In genomic region chr4:32334759-32335158, GRCh38 we compare ENCODE assay signal across 25 cellular contexts.
A peak's percentile ranks its signal among the peaks of the same experiment; 100 is the strongest.
DNase-seq lines count a peak whose midpoint lies in the region; ATAC-seq, FAIRE-seq and TF ChIP-seq lines count a peak whose summit lies in the region.
"Had no signal": no experiment of that assay in that cellular context is flagged by ENCODE, and none has a peak within 500 bp of the region (broad histone marks: within the 10 kb centered on the region; RNA-seq: fewer than 3 reads in every experiment).

No MANE protein-coding gene starts in this region.

- H3K4me2 ChIP-seq in SU-DHL-6 (ENCODE audit: low read depth, low read length, poor library complexity, severe bottlenecking) = no peak overlapping the region
- H3K4me2 ChIP-seq in Karpas-422 (ENCODE audit: low read depth, low read length, poor library complexity, severe bottlenecking) = no peak overlapping the region
- H3K4me2 ChIP-seq: BLaER1 had no signal

- H3K4me1 ChIP-seq in pancreas (no peaks in the 10 kb centered on the region), Karpas-422 (ENCODE audit: low read length) (no peaks in the 10 kb centered on the region), breast epithelium (no peaks in the 10 kb centered on the region)
- H3K4me1 ChIP-seq: BE2C, BLaER1 had no signal

- 60 to 72% methylated on average over 1 of the region's 1 CpG for WGBS in pancreas, 2 donors

- TF ChIP-seq CTCF in SU-DHL-6 (IDR thresholded peaks at IDR 0.05; ENCODE audit: insufficient read depth, low read length, poor library complexity, severe bottlenecking) = no peak
- no peak for TF ChIP-seq CTCF in pancreas (IDR thresholded peaks at IDR 0.05)
- no peak for TF ChIP-seq CTCF in breast epithelium (IDR thresholded peaks at IDR 0.05)

- H4K20me1 ChIP-seq in SU-DHL-6 (ENCODE audit: low read depth, low read length) (no peaks in the 10 kb centered on the region), Karpas-422 (ENCODE audit: insufficient read depth, low read depth, low read length) (no peaks in the 10 kb centered on the region)
- H4K20me1 ChIP-seq: BLaER1 had no signal

- DNase-seq in left colon (no peak), pancreas (no peak), Karpas-422 (no peak), breast epithelium (ENCODE audit: low spot score in 2 of 2) (no peak)
- DNase-seq: 8988T; ACHN; BE2C; C1 segment of cervical spinal cord; CD4-positive, alpha-beta memory T cell; CD4-positive, CD25-positive, alpha-beta regulatory T cell; CD8-positive, alpha-beta memory T cell; COR-L47; DMS 273 treated with DMSO at 0.1 percent for 48 hours; DMS153; DMS53; DMS79; DND-41; EL; GDM1 had no signal

- no peaks in the 10 kb centered on the region for H3F3A ChIP-seq in SU-DHL-6 (ENCODE audit: insufficient read depth)

- no peaks in the 10 kb centered on the region for H3K9me2 ChIP-seq in SU-DHL-6 (replicated peaks; ENCODE audit: insufficient read depth, low read length)
- H3K9me2 ChIP-seq in Karpas-422 (replicated peaks; ENCODE audit: insufficient read depth, low read length) = no peaks in the 10 kb centered on the region

- intact Hi-C loops in left colon (cut with DNase I, micrococcal nuclease) (no loop called here), pancreas (cut with DNase I) (no loop called here), breast epithelium (cut with DNase I; ENCODE audit: low total_unique reads) (no loop called here)

- H3K27ac ChIP-seq in SU-DHL-6 (ENCODE audit: low read depth, low read length) = no peak overlapping the region
- H3K27ac ChIP-seq in pancreas = no peak overlapping the region
- H3K27ac ChIP-seq in Karpas-422 (ENCODE audit: low read length) = no peak overlapping the region
- no peak overlapping the region for H3K27ac ChIP-seq in breast epithelium
- H3K27ac ChIP-seq: BLaER1 had no signal

- H3K27me3 ChIP-seq in SU-DHL-6 (ENCODE audit: low read length) (no peaks in the 10 kb centered on the region), pancreas (no peaks in the 10 kb centered on the region), Karpas-422 (ENCODE audit: low read length) (no peaks in the 10 kb centered on the region), breast epithelium (no peaks in the 10 kb centered on the region)
- H3K27me3 ChIP-seq: BE2C, BLaER1 had no signal

- peak; percentile 75 for ATAC-seq in left colon
- no peak for ATAC-seq in pancreas
- no peak for ATAC-seq in HG03159 (IDR thresholded peaks at IDR 0.05; ENCODE audit: unreplicated experiment)
- ATAC-seq: GM12878 had no signal

- H2AFZ ChIP-seq in SU-DHL-6 (ENCODE audit: low read depth, low read length, severe bottlenecking) (peak overlapping the region; percentile 16), Karpas-422 (ENCODE audit: low read length) (no peak overlapping the region)

- H3K9ac ChIP-seq in SU-DHL-6 (ENCODE audit: low read length) (no peak overlapping the region), Karpas-422 (ENCODE audit: low read length) (no peak overlapping the region)
- H3K9ac ChIP-seq: BLaER1 had no signal

- H3K36me3 ChIP-seq in SU-DHL-6 (ENCODE audit: low read length) = no peaks in the 10 kb centered on the region
- no peaks in the 10 kb centered on the region for H3K36me3 ChIP-seq in pancreas
- H3K36me3 ChIP-seq in Karpas-422 (ENCODE audit: insufficient read depth, low read length) = no peaks in the 10 kb centered on the region
- no peaks in the 10 kb centered on the region for H3K36me3 ChIP-seq in breast epithelium
- H3K36me3 ChIP-seq: BE2C, BLaER1 had no signal

- peak; percentile 54 for FAIRE-seq in pancreas (lab: Jason Lieb, UNC)
- FAIRE-seq: GM12878, GM12892, GM18507 had no signal

- H3K4me3 ChIP-seq in SU-DHL-6 (ENCODE audit: insufficient read depth, low read length, poor library complexity, severe bottlenecking) (no peak overlapping the region), pancreas (no peak overlapping the region), Karpas-422 (ENCODE audit: low read length) (no peak overlapping the region), breast epithelium (no peak overlapping the region)
- H3K4me3 ChIP-seq: BLaER1, GM12878 had no signal

- H3K79me2 ChIP-seq in SU-DHL-6 (ENCODE audit: insufficient read depth, low read length) (no peaks in the 10 kb centered on the region), Karpas-422 (ENCODE audit: low read length) (no peaks in the 10 kb centered on the region)

- H3K9me3 ChIP-seq in SU-DHL-6 (ENCODE audit: insufficient read depth, low read length) (no peaks in the 10 kb centered on the region), pancreas (no peaks in the 10 kb centered on the region), Karpas-422 (ENCODE audit: low read length) (peaks cover 41% of the 10 kb centered on the region), breast epithelium (no peaks in the 10 kb centered on the region)
- H3K9me3 ChIP-seq: BE2C, BLaER1 had no signal

- TF ChIP-seq POLR2A in breast epithelium (IDR thresholded peaks at IDR 0.05) = no peak
